ENCODE assay signal across 8 cellular contexts in the genomic region with DNA sequence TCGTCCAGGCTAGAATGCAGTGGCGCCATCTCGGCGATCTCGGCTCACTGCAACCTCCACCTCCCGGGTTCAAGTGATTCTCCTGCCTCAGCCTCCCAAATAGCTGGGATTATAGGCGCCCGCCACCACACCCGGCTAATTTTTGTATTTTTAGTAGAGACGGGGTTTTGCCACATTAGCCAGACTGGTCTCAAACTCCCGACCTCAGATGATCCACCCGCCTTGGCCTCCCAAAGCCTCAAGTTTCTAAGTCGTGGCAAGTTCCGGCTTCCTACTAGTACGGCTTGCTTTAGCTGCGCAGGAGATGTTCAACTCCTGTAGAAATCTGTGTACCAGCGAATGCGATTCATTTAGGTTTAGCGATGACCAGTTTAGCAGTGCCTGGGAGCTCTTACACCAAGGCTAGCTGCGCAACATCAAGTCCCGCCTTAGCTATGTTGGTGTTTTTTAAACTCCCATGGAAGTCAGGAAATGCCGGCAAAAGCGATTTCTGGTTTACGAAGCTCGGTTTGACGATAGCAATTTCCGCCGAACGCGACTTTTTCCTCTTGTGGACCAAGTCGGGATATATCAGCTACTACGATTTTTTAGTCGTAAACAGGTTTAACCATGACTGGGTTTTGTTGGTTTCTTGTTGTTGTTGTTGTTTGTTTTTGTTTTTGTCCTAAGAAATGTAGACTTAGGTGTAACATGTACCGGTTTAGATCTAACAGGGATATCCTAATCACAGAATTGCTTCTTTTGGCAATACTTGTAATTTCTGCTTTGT. TPM values are rescaled to one million over a fixed set of nuclear protein-coding genes. Genes with fewer than 3 reads are reported as not detected.
DNase-seq lines count a peak whose midpoint lies in the region; ATAC-seq and TF ChIP-seq lines count a peak whose summit lies in the region.

No MANE protein-coding gene starts in this region.

- WGBS in right lobe of liver (ENCODE audit: insufficient coverage, low coverage, low lambda C conversion rate, missing lambda C conversion rate): 9% methylated on average over 29 of the region's 34 CpGs

- H3K4me1 Mint-ChIP-seq in GM23338 (peaks cover 6% of the 10 kb centered on the region; the same call in 2 of the 3 replicates), brain (peaks cover 34% of the 10 kb centered on the region)

- H3K27ac ChIP-seq in GM23338 (ENCODE audit: low read depth): no peak overlapping the region
- peak overlapping the region; percentile 82 to 94 (median 87) for H3K27ac ChIP-seq in right lobe of liver

- H3K9me3 ChIP-seq in right lobe of liver: no peaks in the 10 kb centered on the region

- TF ChIP-seq CTCF in AG09309 (IDR thresholded peaks at IDR 0.05; ENCODE audit: control insufficient read depth, insufficient read depth, low read depth, low read length, missing control alignments) (no peak), GM23338 (conservative IDR thresholded peaks at IDR 0.05; ENCODE audit: low read depth in 2 of 2) (no peak), brain (conservative IDR thresholded peaks at IDR 0.05) (no peak), right lobe of liver (IDR thresholded peaks at IDR 0.05) (no peak)

- H3F3A ChIP-seq in GM23338 (replicated peaks; ENCODE audit: low read depth): peaks cover 18% of the 10 kb centered on the region; the same call in 1 of the 2 replicates

- H3K79me2 ChIP-seq in GM23338 (replicated peaks; ENCODE audit: insufficient read depth): no peaks in the 10 kb centered on the region

- TF ChIP-seq POLR2A in right lobe of liver (IDR thresholded peaks at IDR 0.05): no peak

- H3K4me3 Mint-ChIP-seq in GM23338: no peak overlapping the region; the same call in 2 of the 3 replicates
- H3K4me3 Mint-ChIP-seq in brain: peak overlapping the region in 4 of 5 experiments; percentile 74 to 85 (median 82)

- H3K9me3 Mint-ChIP-seq in GM23338 (peaks cover 38% of the 10 kb centered on the region), brain (peaks cover 10 to 45% (median 22%) of the 10 kb centered on the region in 5 experiments)

- intact Hi-C loops in right lobe of liver (cut with DNase I): loop anchor here in 1 of 2 donors (10.0 kb wide), 1 partner anchor 49 kb away; no protein-coding TSS in a partner anchor

- DNase-seq in AG09309 (ENCODE audit: low read depth) (no peak), GM23338 (ENCODE audit: low spot score) (no peak), SKM-1 treated with dmso at 0.1 percent for 144 hours (lab: John Stamatoyannopoulos, UW; ENCODE audit: unreplicated experiment) (peak; percentile 64), right lobe of liver (peak in 1 of 3 donors; percentile 53), NCI-H2171 (lab: John Stamatoyannopoulos, UW) (no peak)
- peak; percentile 52 for DNase-seq in stimulated activated naive CD8-positive, alpha-beta T cell treated with anti-CD3 and anti-CD28 coated beads, Interleukin-15, Interleukin-2, amounts not matched to agents 100 U/mL and 50 U/mL, for 24 hours

- H3K4me3 ChIP-seq in AG09309 (ENCODE audit: control insufficient read depth, low read depth, low read length) (peak overlapping the region; percentile 57), GM23338 (peak overlapping the region; percentile 30; the same call in 1 of the 2 replicates), right lobe of liver (peak overlapping the region; percentile 14 to 31 (median 29))

- H3K36me3 Mint-ChIP-seq in GM23338 (ENCODE audit: low read depth): peaks cover 3% of the 10 kb centered on the region; the same call in 1 of the 3 replicates
- no peaks in the 10 kb centered on the region for H3K36me3 Mint-ChIP-seq in brain

- H3K27ac Mint-ChIP-seq in GM23338: no peak overlapping the region
- peak overlapping the region in 1 of 5 experiments; percentile 85 for H3K27ac Mint-ChIP-seq in brain

- no peaks in the 10 kb centered on the region for H3K9me2 ChIP-seq in GM23338 (ENCODE audit: insufficient read depth)

- peaks cover 100% of the 10 kb centered on the region for H3K27me3 ChIP-seq in GM23338 (ENCODE audit: insufficient read depth)
- H3K27me3 ChIP-seq in right lobe of liver: peaks cover 11 to 67% of the 10 kb centered on the region in 2 donors

- no peak for ATAC-seq in GM23338
- ATAC-seq in right lobe of liver: peak in 2 of 4 donors; percentile 9 to 30
- peak; percentile 20 for ATAC-seq in stimulated activated naive CD8-positive, alpha-beta T cell treated with anti-CD3 and anti-CD28 coated beads, Interleukin-15, Interleukin-2, amounts not matched to agents 100 U/mL and 50 U/mL, for 24 hours
- no peak for ATAC-seq in GM18861 (IDR thresholded peaks at IDR 0.05; ENCODE audit: unreplicated experiment)

- H3K27me3 Mint-ChIP-seq in GM23338 (ENCODE audit: insufficient read depth, low read depth, poor library complexity) (peaks cover 89% of the 10 kb centered on the region), brain (peaks cover 99% of the 10 kb centered on the region)

- H3K4me1 ChIP-seq in GM23338 (ENCODE audit: insufficient read depth): peaks cover 14% of the 10 kb centered on the region; the same call in 1 of the 2 replicates
- H3K4me1 ChIP-seq in right lobe of liver: no peaks in the 10 kb centered on the region

- no peak overlapping the region for H2AFZ ChIP-seq in GM23338

- peak overlapping the region; percentile 52 for H3K4me2 ChIP-seq in GM23338

- H3K36me3 ChIP-seq in GM23338 (ENCODE audit: insufficient read depth): no peaks in the 10 kb centered on the region; the same call in 1 of the 2 replicates
- no peaks in the 10 kb centered on the region for H3K36me3 ChIP-seq in right lobe of liver

- peaks cover 10% of the 10 kb centered on the region for H4K20me1 ChIP-seq in GM23338 (replicated peaks; ENCODE audit: insufficient read depth)

TF ChIP-seq in GM23338, 12 proteins besides CTCF, POLR2A, EP300 and RAD21:
- peak; percentile 97 for TF ChIP-seq EZH2phosphoT487 (IDR thresholded peaks at IDR 0.05; ENCODE audit: unreplicated experiment)
- peak; percentile 99 for TF ChIP-seq EZH2 (IDR thresholded peaks at IDR 0.05; ENCODE audit: low read depth, unreplicated experiment)
- no peak for TF ChIP-seq ETS1 (IDR thresholded peaks at IDR 0.05)
TF ChIP-seq in GM23338: peak in this region for 2.

RNA-seq across cellular contexts. Expression of gene ANXA2R, which starts 46.4 kb away (rescaled TPM):
- 0.21 TPM in 1 of 2 replicates, not detected in the other for total RNA-seq in GM23338 (2014; rRNA removed; shearing (Covaris generic))
- not detected in 2 replicates for polyA plus RNA-seq in GM23338 (2016; fragmentation: Nextera tagmentation; extraction: Ambion mirVana)
- polyA plus RNA-seq in brain (ENCODE audit: insufficient read depth, low read depth, low replicate concordance): 10.2 TPM
- total RNA-seq in right lobe of liver: 1 to 10 TPM in 1 of 6 experiments, under 1 TPM in 5; 0.21 to 1.1 (median 0.41) TPM

Comparison
In these comparisons a context has a peak if more than half of its experiments do, and no peak if none do; other contexts are left out.
1. DNase-seq: peak in SKM-1 treated with dmso at 0.1 percent for 144 hours (single experiment) and stimulated activated naive CD8-positive, alpha-beta T cell treated with anti-CD3 and anti-CD28 coated beads, Interleukin-15, Interleukin-2, amounts not matched to agents 100 U/mL and 50 U/mL, for 24 hours (single experiment); none in AG09309 (single experiment), GM23338 (single experiment) and NCI-H2171 (single experiment).
2. Peak in every context shown above with its lines, with median percentiles within 50 percentile points of each other: H3K4me3 ChIP-seq.